Comparison of ENCODE assay signal across 8 cellular contexts in genomic region chr10:114304566-114305421, GRCh38.
DNase-seq lines count a peak whose midpoint lies in the region; ATAC-seq and TF ChIP-seq lines count a peak whose summit lies in the region.

No MANE protein-coding gene starts in this region.

- POLR2A ChIA-PET in activated B cell treated with CpG ODN at 0.5 μM for 24 hours (lab: Charles Lee), result interaction anchor here (0.7 kb wide), 1 partner anchor 167 kb away, joined by 3 read pairs; no protein-coding TSS in a partner anchor

- H3K79me2 ChIP-seq in MM.1S (ENCODE audit: low read length), result no peaks in the 10 kb centered on the region

- H2AFZ ChIP-seq in MM.1S (ENCODE audit: low read length), result peak overlapping the region; percentile 58

- no peaks in the 10 kb centered on the region for H3K9me3 Mint-ChIP-seq in activated B cell treated with CpG ODN at 0.5 μM for 24 hours
- no peaks in the 10 kb centered on the region for H3K9me3 Mint-ChIP-seq in chondrocyte (ENCODE audit: low read depth)
- H3K9me3 Mint-ChIP-seq in memory B cell, result no peaks in the 10 kb centered on the region

- peak overlapping the region; percentile 86 for H3K4me3 Mint-ChIP-seq in activated B cell treated with CpG ODN at 0.5 μM for 24 hours
- H3K4me3 Mint-ChIP-seq in chondrocyte (ENCODE audit: unreplicated experiment), result peak overlapping the region; percentile 63
- H3K4me3 Mint-ChIP-seq in memory B cell, result peak overlapping the region; percentile 90

- intact Hi-C loops in activated B cell treated with CpG ODN at 0.5 μM for 24 hours (cut with micrococcal nuclease), result loop anchor here (1.0 to 5.0 kb wide), 12 partner anchors 132 to 825 kb away; partner anchors contain the start of genes CCDC186 and TRUB1

- peak; percentile 65 for ATAC-seq in GM21825 (IDR thresholded peaks at IDR 0.05; ENCODE audit: unreplicated experiment)
- peak; percentile 86 for ATAC-seq in activated B cell treated with CpG ODN at 0.5 μM for 24 hours (ENCODE audit: low read depth)
- peak; percentile 80 for ATAC-seq in memory B cell (ENCODE audit: low read depth)

- no peaks in the 10 kb centered on the region for H3F3A ChIP-seq in MM.1S (ENCODE audit: insufficient read depth, low read length)

- DNase-seq in GDM1 (lab: John Stamatoyannopoulos, UW), result peak; percentile 17
- peak; percentile 45 for DNase-seq in MM.1S
- peak; percentile 49 for DNase-seq in activated B cell treated with CpG ODN at 0.5 μM for 24 hours
- DNase-seq in chondrocyte (ENCODE audit: low spot score), result peak; percentile 87
- DNase-seq in memory B cell (ENCODE audit: low spot score in 2 of 2), result peak; percentile 35 to 58
- peak; percentile 15 to 39 for DNase-seq in stimulated activated CD8-positive, alpha-beta memory T cell treated with anti-CD3 and anti-CD28 coated beads, Interleukin-2, amount 100 ng/mL, for 1 hour (ENCODE audit: low read depth in 2 of 2)
- no peak for DNase-seq in dedifferentiated amniotic fluid mesenchymal stem cell (ENCODE audit: extremely low spot score)

- H3K4me2 ChIP-seq in MM.1S (ENCODE audit: low read depth, low read length), result peak overlapping the region; percentile 96

- H3K27ac Mint-ChIP-seq in activated B cell treated with CpG ODN at 0.5 μM for 24 hours (peak overlapping the region; percentile 47), chondrocyte (ENCODE audit: unreplicated experiment) (peak overlapping the region; percentile 81), memory B cell (peak overlapping the region; percentile 58)

- no peaks in the 10 kb centered on the region for H3K9me3 ChIP-seq in MM.1S (replicated peaks; ENCODE audit: insufficient read depth, low read length)

- H3K4me1 Mint-ChIP-seq in activated B cell treated with CpG ODN at 0.5 μM for 24 hours (peaks cover 12% of the 10 kb centered on the region), chondrocyte (ENCODE audit: low read depth) (peaks cover 46% of the 10 kb centered on the region), memory B cell (peaks cover 13% of the 10 kb centered on the region)

- no peaks in the 10 kb centered on the region for H3K36me3 ChIP-seq in MM.1S (replicated peaks; ENCODE audit: insufficient read depth, low read length)

- no peaks in the 10 kb centered on the region for H3K4me1 ChIP-seq in MM.1S (ENCODE audit: low read length)

- H3K27ac ChIP-seq in MM.1S (ENCODE audit: low read length), result no peak overlapping the region

- H3K9me2 ChIP-seq in MM.1S (replicated peaks; ENCODE audit: insufficient read depth, low read length), result no peaks in the 10 kb centered on the region

- peak overlapping the region; percentile 19; the same call in 1 of the 2 replicates for H3K9ac ChIP-seq in MM.1S (ENCODE audit: low read length)

- H3K36me3 Mint-ChIP-seq in activated B cell treated with CpG ODN at 0.5 μM for 24 hours (ENCODE audit: low read depth), result peaks cover 12% of the 10 kb centered on the region
- H3K36me3 Mint-ChIP-seq in chondrocyte (ENCODE audit: low read depth), result no peaks in the 10 kb centered on the region
- H3K36me3 Mint-ChIP-seq in memory B cell, result peaks cover 10% of the 10 kb centered on the region

- H4K20me1 ChIP-seq in MM.1S (ENCODE audit: insufficient read depth, low read length), result no peaks in the 10 kb centered on the region

- H3K27me3 Mint-ChIP-seq in activated B cell treated with CpG ODN at 0.5 μM for 24 hours (no peaks in the 10 kb centered on the region), chondrocyte (ENCODE audit: low read depth) (no peaks in the 10 kb centered on the region), memory B cell (no peaks in the 10 kb centered on the region)

- H3K4me3 ChIP-seq in MM.1S (ENCODE audit: low read length), result peak overlapping the region; percentile 56

- H3K27me3 ChIP-seq in MM.1S (replicated peaks; ENCODE audit: insufficient read depth, low read length), result no peaks in the 10 kb centered on the region

- CTCF ChIA-PET in activated B cell treated with CpG ODN at 0.5 μM for 24 hours (lab: Charles Lee), result interaction anchor here (0.8 to 2.6 kb wide), 30 partner anchors 7 to 825 kb away, joined by 3 to 45 read pairs (median 4); partner anchors contain the start of gene FHIP2A

- peak; percentile 78 for TF ChIP-seq CTCF in MM.1S (IDR thresholded peaks at IDR 0.05; ENCODE audit: low read length)
- peak; percentile 10 for TF ChIP-seq CTCF in activated B cell treated with CpG ODN at 0.5 μM for 24 hours (IDR thresholded peaks at IDR 0.05)
- peak; percentile 29 for TF ChIP-seq CTCF in chondrocyte (IDR thresholded peaks at IDR 0.05)

Comparison
In these comparisons a context has a peak if more than half of its experiments do, and no peak if none do; other contexts are left out.
1. CTCF ChIP-seq: peak in every context shown above with its lines; median percentile 78 in MM.1S; 29 in chondrocyte; 10 in activated B cell treated with CpG ODN at 0.5 μM for 24 hours.